In genomic region chr22:19479358-19480172, GRCh38 we compare ENCODE assay signal across 8 cellular contexts. TPM values are rescaled to one million over a fixed set of nuclear protein-coding genes. Genes with fewer than 3 reads are reported as not detected.
DNase-seq lines count a peak whose midpoint lies in the region; ATAC-seq and TF ChIP-seq lines count a peak whose summit lies in the region.

Gene CDC45, plus strand, starts transcription at chr22:19479920. Its CDS starts 49 bp downstream, at chr22:19479969.

- ATAC-seq in HG02885 (IDR thresholded peaks at IDR 0.05; ENCODE audit: poor library complexity, unreplicated experiment) = peak; percentile 88
- ATAC-seq in T-helper 17 cell = peak; percentile 91
- ATAC-seq in left cardiac atrium = peak; percentile 96 to 97

- H3K4me1 Mint-ChIP-seq in T-helper 17 cell = peaks cover 32% of the 10 kb centered on the region

- no peaks in the 10 kb centered on the region for H3K27me3 Mint-ChIP-seq in T-helper 17 cell

- H3K27ac Mint-ChIP-seq in T-helper 17 cell = peak within 1 kb of the TSS; percentile 98

- no peaks in the 10 kb centered on the region for H3K36me3 Mint-ChIP-seq in T-helper 17 cell (ENCODE audit: low read depth)

- intact Hi-C loops in left cardiac atrium (cut with DNase I) = no loop called here
- intact Hi-C loops in posterior vena cava (cut with DNase I) = no loop called here

- no peaks in the 10 kb centered on the region for H3K9me3 ChIP-seq in T-helper 17 cell (ENCODE audit: control insufficient read depth, low read length, poor library complexity, severe bottlenecking)

- DNase-seq in NCI-H1694 treated with DMSO at 0.1 percent for 48 hours (lab: John Stamatoyannopoulos, UW) = peak; percentile 95
- peak; percentile 81 to 88 (median 84) for DNase-seq in T-helper 17 cell
- DNase-seq in amygdala (lab: John Stamatoyannopoulos, UW) = peak; percentile 52 to 99 (median 95)
- peak; percentile 97 for DNase-seq in left cardiac atrium
- peak; percentile 98 for DNase-seq in posterior vena cava (ENCODE audit: low spot score)
- peak; percentile 96 for DNase-seq in ureter (ENCODE audit: low spot score)

- H3K4me3 Mint-ChIP-seq in T-helper 17 cell = peak within 1 kb of the TSS; percentile 98

- TF ChIP-seq POLR2A in GM15510 (IDR thresholded peaks at IDR 0.05; ENCODE audit: borderline replicate concordance, extremely low read depth, insufficient read length) = peak; percentile 71

RNA-seq across cellular contexts. Expression of gene CDC45, which starts in this region (rescaled TPM):
- total RNA-seq in T-helper 17 cell (under 1 TPM; 0.32 to 0.37 TPM), left cardiac atrium (1 to 10 TPM in 1 of 2 donors, under 1 TPM in 1; 0.34 to 2.1 TPM), posterior vena cava (1 to 10 TPM in 1 of 2 donors, under 1 TPM in 1; 0.71 to 1.7 TPM), ureter (1.1 TPM)

Comparison
In these comparisons a context has a peak if more than half of its experiments do, and no peak if none do; other contexts are left out.
1. Peak in every context shown above with its lines: DNase-seq and ATAC-seq.
2. Peak in DNase-seq and ATAC-seq in T-helper 17 cell; RNA of the gene not detected or under 1 TPM.